9 cellular contexts compared by ENCODE assay signal in the genomic region with DNA sequence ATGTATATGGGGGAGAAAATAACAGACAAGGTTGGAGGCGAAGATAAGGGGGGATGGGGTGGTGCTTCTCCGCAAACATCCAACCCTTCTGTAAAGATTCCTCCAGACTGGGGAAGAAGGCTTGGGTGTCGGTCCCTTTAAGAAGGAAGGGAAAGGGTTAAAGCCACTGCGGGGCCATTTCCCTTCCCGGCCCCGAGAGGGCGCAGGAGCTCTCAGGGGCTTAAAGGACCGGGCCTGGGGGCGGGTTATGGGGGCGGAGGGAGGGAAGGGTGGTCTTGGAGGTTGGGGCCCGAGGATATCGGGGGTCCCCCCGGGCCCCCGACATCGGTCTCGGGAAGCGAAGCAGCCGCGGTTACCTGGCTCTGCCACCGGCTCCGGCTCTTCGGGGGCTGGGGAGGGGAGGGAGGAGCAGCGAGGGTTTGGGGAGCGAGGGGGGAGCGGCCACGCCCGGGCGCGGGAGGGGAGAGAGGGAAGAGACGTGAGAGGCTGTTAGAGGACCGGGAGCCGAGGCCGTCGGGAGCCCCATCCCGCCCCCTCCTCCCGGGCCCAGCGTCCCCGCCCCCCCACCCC. TPM values are rescaled to one million over a fixed set of nuclear protein-coding genes. Genes with fewer than 3 reads are reported as not detected.
A peak's percentile ranks its signal among the peaks of the same experiment; 100 is the strongest.
DNase-seq lines count a peak whose midpoint lies in the region; ATAC-seq and TF ChIP-seq lines count a peak whose summit lies in the region.
"Had no signal": no experiment of that assay in that cellular context is flagged by ENCODE, and none has a peak within 500 bp of the region (broad histone marks: within the 10 kb centered on the region; RNA-seq: fewer than 3 reads in every experiment).

No MANE protein-coding gene starts in this region.

- no peak overlapping the region for H3K9ac ChIP-seq in endodermal cell (ENCODE audit: extremely low read depth, low read length, poor library complexity, severe bottlenecking)
- peak overlapping the region in 1 of 3 donors; percentile 87 for H3K9ac ChIP-seq in skeletal muscle tissue (ENCODE audit: low read depth in 1 of 3, low read length in 3 of 3)

- H3K4me3 Mint-ChIP-seq in endodermal cell, result peak overlapping the region; percentile 39

- no peak overlapping the region for H3K27ac ChIP-seq in endodermal cell (ENCODE audit: low read depth, low read length)
- no peak overlapping the region for H3K27ac ChIP-seq in skeletal muscle tissue (ENCODE audit: low read depth, low read length)
- H3K27ac ChIP-seq in coronary artery, result no peak overlapping the region
- H3K27ac ChIP-seq: SJSA1 had no signal

- peaks cover 8% of the 10 kb centered on the region for H3K27me3 ChIP-seq in HAP-1 (ENCODE audit: low read depth)
- H3K27me3 ChIP-seq in endodermal cell (ENCODE audit: control insufficient read depth, insufficient read depth, low read length, poor library complexity, severe bottlenecking), result no peaks in the 10 kb centered on the region
- H3K27me3 ChIP-seq in skeletal muscle tissue (ENCODE audit: control insufficient read depth in 3 of 3, insufficient read depth in 3 of 3, low read length in 3 of 3), result peaks cover 20 to 37% (median 32%) of the 10 kb centered on the region in 3 donors

- peak; percentile 82 for TF ChIP-seq CTCF in endodermal cell (conservative IDR thresholded peaks at IDR 0.05)
- no peak for TF ChIP-seq CTCF in coronary artery (IDR thresholded peaks at IDR 0.05)

- DNase-seq in COLO829 (ENCODE audit: low spot score), result peak; percentile 86
- peak; percentile 27 to 75 for DNase-seq in HAP-1 (ENCODE audit: low spot score in 2 of 2)
- DNase-seq in NOMO-1 treated with DMSO at 0.1 percent for 48 hours (lab: John Stamatoyannopoulos, UW; ENCODE audit: unreplicated experiment), result peak; percentile 54
- DNase-seq in endodermal cell, result peak; percentile 84
- DNase-seq in coronary artery (ENCODE audit: low spot score), result no peak
- no peak for DNase-seq in posterior vena cava (ENCODE audit: low spot score)

- intact Hi-C loops in posterior vena cava (cut with DNase I), result loop anchor here in 1 of 2 donors (10.0 kb wide), 1 partner anchor 359 kb away; no protein-coding TSS in a partner anchor

- peaks cover 72% of the 10 kb centered on the region for H3K27me3 Mint-ChIP-seq in endodermal cell (ENCODE audit: insufficient read depth)

- H3K4me3 ChIP-seq in HAP-1 (peak overlapping the region; percentile 37), endodermal cell (ENCODE audit: low read length) (no peak overlapping the region), skeletal muscle tissue (ENCODE audit: low read length in 3 of 3) (peak overlapping the region; percentile 16 to 78 (median 43)), coronary artery (no peak overlapping the region)
- H3K4me3 ChIP-seq: SJSA1 had no signal

- H3K36me3 ChIP-seq in HAP-1 (replicated peaks) (no peaks in the 10 kb centered on the region), endodermal cell (ENCODE audit: control insufficient read depth, insufficient read depth, low read length) (no peaks in the 10 kb centered on the region), skeletal muscle tissue (ENCODE audit: control insufficient read depth in 3 of 3, insufficient read depth in 3 of 3, low read length in 3 of 3) (peaks cover 0 to 30% (median 10%) of the 10 kb centered on the region in 3 donors)
- H3K36me3 ChIP-seq: SJSA1 had no signal

- no peak for ATAC-seq in GM21737 (IDR thresholded peaks at IDR 0.05; ENCODE audit: unreplicated experiment)

- H3K9me3 ChIP-seq in HAP-1, result no peaks in the 10 kb centered on the region
- no peaks in the 10 kb centered on the region for H3K9me3 ChIP-seq in endodermal cell (ENCODE audit: control insufficient read depth, low read length)
- H3K9me3 ChIP-seq in skeletal muscle tissue (ENCODE audit: control insufficient read depth in 3 of 3, low read length in 3 of 3), result no peaks in the 10 kb centered on the region
- H3K9me3 ChIP-seq: SJSA1 had no signal

- no peaks in the 10 kb centered on the region for H3K9me3 Mint-ChIP-seq in endodermal cell

- H3K36me3 Mint-ChIP-seq in endodermal cell (ENCODE audit: low read depth), result no peaks in the 10 kb centered on the region

- H3K4me1 Mint-ChIP-seq in endodermal cell, result peaks cover 13% of the 10 kb centered on the region

- H3K4me1 ChIP-seq in HAP-1 (peaks cover 2% of the 10 kb centered on the region), endodermal cell (ENCODE audit: control insufficient read depth, insufficient read depth, low read length) (no peaks in the 10 kb centered on the region), skeletal muscle tissue (ENCODE audit: control insufficient read depth in 3 of 3, insufficient read depth in 3 of 3, low read length in 3 of 3) (peaks cover 0 to 22% (median 21%) of the 10 kb centered on the region in 3 donors)
- H3K4me1 ChIP-seq: SJSA1 had no signal

- in situ Hi-C loops in HAP-1 (cut with MboI; ENCODE audit: low sequenced_read_pairs), result no loop called here

- no peak overlapping the region for H3K27ac Mint-ChIP-seq in endodermal cell

- WGBS in endodermal cell (ENCODE audit: insufficient coverage in 1 of 2, insufficient read length in 1 of 2), 2 experiments, result 4% methylated on average over 27 of the region's 38 CpGs; no CpG with 5 or more reads in 1 of the 2 experiments

RNA-seq across cellular contexts. Expression of a gene that starts 2.8 kb away (rescaled TPM):
- total RNA-seq in endodermal cell, result 10 to 100 TPM; 22.9 to 66.7 TPM
- polyA plus RNA-seq in endodermal cell (2013, experiment 1 of 2), result 43.3 TPM
- polyA plus RNA-seq in endodermal cell (2013, experiment 2 of 2), result 40.7 TPM
- total RNA-seq in skeletal muscle tissue, result 540 TPM
- not detected for total RNA-seq in posterior vena cava

RNA-seq across cellular contexts. Expression of a gene that starts 11.4 kb away (rescaled TPM):
- total RNA-seq in endodermal cell (10 to 100 TPM in 1 of 2 donors, 1 to 10 TPM in 1; 9.8 to 14.2 TPM), skeletal muscle tissue (4.7 TPM), posterior vena cava (not detected)
- 9.9 TPM for polyA plus RNA-seq in endodermal cell (2013, experiment 1 of 2)
- 9.5 TPM for polyA plus RNA-seq in endodermal cell (2013, experiment 2 of 2)
- total RNA-seq: SJSA1 had no signal

RNA-seq across cellular contexts. Expression of a gene that starts 20.2 kb away (rescaled TPM):
- 1 to 10 TPM; 5.9 to 9.5 TPM for total RNA-seq in endodermal cell
- 10.2 TPM for polyA plus RNA-seq in endodermal cell (2013, experiment 1 of 2)
- 7.5 TPM for polyA plus RNA-seq in endodermal cell (2013, experiment 2 of 2)
- not detected for total RNA-seq in skeletal muscle tissue
- not detected for total RNA-seq in posterior vena cava

RNA-seq across cellular contexts. Expression of a gene that starts 28.7 kb away (rescaled TPM):
- total RNA-seq in endodermal cell (100 to 1,000 TPM in 1 of 2 donors, 10 to 100 TPM in 1; 98.2 to 107 TPM), skeletal muscle tissue (24.5 TPM), posterior vena cava (100 to 1,000 TPM; 207 to 252 TPM)
- 53.5 TPM for polyA plus RNA-seq in endodermal cell (2013, experiment 1 of 2)
- 49.1 TPM for polyA plus RNA-seq in endodermal cell (2013, experiment 2 of 2)

RNA-seq across cellular contexts. Expression of a gene that starts 33.9 kb away (rescaled TPM):
- total RNA-seq in endodermal cell (not detected), skeletal muscle tissue (not detected), posterior vena cava (not detected)
- polyA plus RNA-seq in endodermal cell (2013, experiment 1 of 2), result 6.1 TPM
- polyA plus RNA-seq in endodermal cell (2013, experiment 2 of 2), result 7.9 TPM
- total RNA-seq: SJSA1 had no signal

Comparison
In these comparisons a context has a peak if more than half of its experiments do, and no peak if none do; other contexts are left out.
1. DNase-seq: peak in COLO829 (single experiment), HAP-1 (2 of 2), NOMO-1 treated with DMSO at 0.1 percent for 48 hours (single experiment) and endodermal cell (single experiment); none in coronary artery (single experiment) and posterior vena cava (single experiment).
2. H3K4me3 ChIP-seq: peak in HAP-1 (single experiment) and skeletal muscle tissue (3 of 3); none in endodermal cell (single experiment) and coronary artery (single experiment).
3. RNA of a gene that starts 2.8 kb away (total RNA-seq): 540 TPM in skeletal muscle tissue (single experiment) and 22.9 to 66.7 TPM in endodermal cell; not detected in posterior vena cava; every median in the first group is over 10 times any median in the second.